ENCODE assay signal across 8 cellular contexts in the genomic region with DNA sequence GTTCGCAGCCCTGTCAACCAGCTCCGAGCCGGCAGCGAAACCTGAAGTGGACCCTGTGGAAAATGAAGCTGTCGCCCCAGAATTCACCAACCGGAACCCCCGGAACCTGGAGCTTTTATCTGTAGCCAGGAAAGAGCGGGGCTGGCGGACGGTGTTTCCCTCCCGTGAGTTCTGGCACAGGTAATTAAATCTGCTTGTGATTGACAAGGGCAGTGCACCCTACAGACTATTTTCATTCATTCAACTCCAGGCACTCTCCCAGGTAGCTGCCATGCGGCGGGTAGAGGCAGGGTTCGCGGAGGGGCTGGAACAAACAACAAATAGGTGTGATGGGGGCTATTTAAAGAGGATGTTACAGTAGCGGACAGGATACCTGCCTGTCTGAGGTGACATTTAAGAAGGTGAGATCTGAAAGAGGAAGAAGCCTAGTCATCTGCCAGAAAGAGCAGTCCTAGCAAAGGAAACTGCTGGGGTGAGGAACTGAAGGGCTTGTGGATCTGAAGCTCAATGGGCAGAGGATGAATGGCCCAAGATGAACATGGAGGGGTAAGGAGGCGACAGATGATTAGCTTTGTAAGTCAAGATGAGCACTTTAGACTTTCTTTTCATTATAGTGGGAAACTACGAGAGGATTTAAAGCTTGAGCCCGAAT. TPM values are rescaled to one million over a fixed set of nuclear protein-coding genes. Genes with fewer than 3 reads are reported as not detected.
DNase-seq lines count a peak whose midpoint lies in the region; ATAC-seq and TF ChIP-seq lines count a peak whose summit lies in the region.

No MANE protein-coding gene starts in this region.

- peak overlapping the region; percentile 94 to 97 for H3K4me3 ChIP-seq in DND-41 (ENCODE audit: low read depth in 1 of 2, low read length in 2 of 2)
- H3K4me3 ChIP-seq in MG63, result peak overlapping the region; percentile 77
- H3K4me3 ChIP-seq in ascending aorta, result peak overlapping the region; percentile 68 to 85
- peak overlapping the region; percentile 53 for H3K4me3 ChIP-seq in thymus (ENCODE audit: low read length)

- intact Hi-C loops in ascending aorta (cut with DNase I), result loop anchor here (1.0 to 2.0 kb wide), 3 partner anchors 62 to 152 kb away; no protein-coding TSS in a partner anchor

- H3K9ac ChIP-seq in DND-41 (ENCODE audit: low read depth, low read length), result peak overlapping the region; percentile 94

- H2AFZ ChIP-seq in DND-41 (ENCODE audit: low read depth, low read length), result peak overlapping the region; percentile 85

- H3K4me2 ChIP-seq in DND-41 (ENCODE audit: insufficient read depth, low read length), result peak overlapping the region; percentile 97

- no peak for ATAC-seq in DND-41 (ENCODE audit: insufficient read depth, low read depth)
- no peak for ATAC-seq in GM19023 (IDR thresholded peaks at IDR 0.05; ENCODE audit: unreplicated experiment)
- no peak for ATAC-seq in GM21515 (IDR thresholded peaks at IDR 0.05; ENCODE audit: unreplicated experiment)

- H3K27me3 ChIP-seq in DND-41 (ENCODE audit: insufficient read depth, low read length, poor library complexity) (no peaks in the 10 kb centered on the region), MG63 (no peaks in the 10 kb centered on the region), ascending aorta (no peaks in the 10 kb centered on the region), thymus (ENCODE audit: control insufficient read depth, insufficient read depth) (no peaks in the 10 kb centered on the region)

- peaks cover 41% of the 10 kb centered on the region for H4K20me1 ChIP-seq in DND-41 (ENCODE audit: insufficient read depth, low read length)

- H3K4me1 ChIP-seq in DND-41 (ENCODE audit: insufficient read depth, low read length) (peaks cover 52% of the 10 kb centered on the region), ascending aorta (peaks cover 11 to 36% of the 10 kb centered on the region in 2 donors), thymus (ENCODE audit: control insufficient read depth, insufficient read depth, low read length) (peaks cover 14% of the 10 kb centered on the region)

- H3K36me3 ChIP-seq in DND-41 (ENCODE audit: insufficient read depth, low read length) (peaks cover 80% of the 10 kb centered on the region), MG63 (peaks cover 66% of the 10 kb centered on the region), ascending aorta (peaks cover 4 to 25% of the 10 kb centered on the region in 2 donors), thymus (ENCODE audit: control insufficient read depth, insufficient read depth) (peaks cover 8% of the 10 kb centered on the region)

- H3K9me3 ChIP-seq in DND-41 (ENCODE audit: insufficient read depth, low read length, severe bottlenecking) (no peaks in the 10 kb centered on the region), MG63 (no peaks in the 10 kb centered on the region), ascending aorta (no peaks in the 10 kb centered on the region), thymus (ENCODE audit: control insufficient read depth) (no peaks in the 10 kb centered on the region)

- TF ChIP-seq CTCF in DND-41 (IDR thresholded peaks at IDR 0.05; ENCODE audit: borderline replicate concordance, extremely low read depth, low read length, poor library complexity, severe bottlenecking) (no peak), ascending aorta (IDR thresholded peaks at IDR 0.05) (no peak)

- peaks cover 86% of the 10 kb centered on the region for H3K79me2 ChIP-seq in DND-41 (ENCODE audit: insufficient read depth, low read length)

- no peak for DNase-seq in DND-41
- DNase-seq in MG63, result no peak
- no peak for DNase-seq in ascending aorta (ENCODE audit: low spot score in 2 of 2)
- DNase-seq in left kidney (ENCODE audit: low read depth, low spot score), result peak; percentile 41
- no peak for DNase-seq in AG20443 (ENCODE audit: low spot score)

- WGBS in thymus, result 24% methylated on average over 19 of the region's 19 CpGs

- H3K27ac ChIP-seq in DND-41 (ENCODE audit: low read length) (peak overlapping the region; percentile 88), ascending aorta (peak overlapping the region; percentile 93 to 98), thymus (ENCODE audit: low read depth) (peak overlapping the region; percentile 97)

RNA-seq across cellular contexts. Expression of a gene that starts 0.8 kb away (rescaled TPM):
- 129 and 143 TPM in 2 replicates for total RNA-seq in MG63 (2014; rRNA removed; shearing (Covaris generic); ENCODE audit: low replicate concordance)
- 119 TPM for total RNA-seq in ascending aorta
- polyA plus RNA-seq in thymus, result 85.9 TPM

RNA-seq across cellular contexts. Expression of a gene that starts 1.7 kb away (rescaled TPM):
- total RNA-seq in MG63 (2014; rRNA removed; shearing (Covaris generic); ENCODE audit: low replicate concordance), result 229 and 269 TPM in 2 replicates
- total RNA-seq in ascending aorta, result 46.7 TPM
- polyA plus RNA-seq in thymus, result 141 TPM

RNA-seq across cellular contexts. Expression of a gene that starts 9.0 kb away (rescaled TPM):
- not detected in 2 replicates for total RNA-seq in MG63 (2014; rRNA removed; shearing (Covaris generic); ENCODE audit: low replicate concordance)
- not detected for total RNA-seq in ascending aorta
- polyA plus RNA-seq in thymus, result 0.39 TPM

RNA-seq across cellular contexts. Expression of a gene that starts 29.2 kb away (rescaled TPM):
- total RNA-seq in MG63 (2014; rRNA removed; shearing (Covaris generic); ENCODE audit: low replicate concordance), result 33.7 and 45.2 TPM in 2 replicates
- total RNA-seq in ascending aorta, result 0.85 TPM
- 18.7 TPM for polyA plus RNA-seq in thymus
